ENCODE assay signal across 20 cellular contexts in genomic region chr16:64280317-64280716, GRCh38.
DNase-seq lines count a peak whose midpoint lies in the region; ATAC-seq, FAIRE-seq and TF ChIP-seq lines count a peak whose summit lies in the region.
"Had no signal": no experiment of that assay in that cellular context is flagged by ENCODE, and none has a peak within 500 bp of the region (broad histone marks: within the 10 kb centered on the region; RNA-seq: fewer than 3 reads in every experiment).

No MANE protein-coding gene starts in this region.

- TF ChIP-seq POLR2A in HepG2 (IDR thresholded peaks at IDR 0.05; ENCODE audit: insufficient read depth in 1 of 2, low read depth in 2 of 2, low read length in 2 of 2) (no peak), right lobe of liver (IDR thresholded peaks at IDR 0.05) (no peak), NB4 (IDR thresholded peaks at IDR 0.05; ENCODE audit: extremely low read depth, insufficient read length) (no peak)

- no peaks in the 10 kb centered on the region for H3K4me1 Mint-ChIP-seq in activated T-helper 2 cell treated with anti-CD3 and anti-CD28 coated beads, Interferon-gamma antibody, Interleukin-2, Interleukin-4, amounts not matched to agents 10 μg/mL and 5 μg/mL and 100 μg/mL, durations not matched to agents 14 hours and 24 hours and 36 hours (ENCODE audit: low read depth)
- H3K4me1 Mint-ChIP-seq: CD4-positive, CD25-positive, alpha-beta regulatory T cell had no signal

- H3K9me3 Mint-ChIP-seq in activated T-helper 2 cell treated with anti-CD3 and anti-CD28 coated beads, Interferon-gamma antibody, Interleukin-2, Interleukin-4, amounts not matched to agents 10 μg/mL and 5 μg/mL and 100 μg/mL, durations not matched to agents 14 hours and 24 hours and 36 hours, result peaks cover 45% of the 10 kb centered on the region

- CTCF ChIA-PET in HepG2 (lab: Yijun Ruan, JAX; ENCODE audit: low intra/inter-chr PET ratio, low total read pairs) (no interaction called here), HEK293T (lab: Yijun Ruan, JAX) (no interaction called here)

- ATAC-seq in HepG2 (peak; percentile 60; the same call in 2 of the 3 replicates), right lobe of liver (no peak)
- ATAC-seq: HCT116 had no signal

- H4K20me1 ChIP-seq in HepG2 (ENCODE audit: insufficient read depth, low read length), result no peaks in the 10 kb centered on the region
- H4K20me1 ChIP-seq: BLaER1 treated with 17β-estradiol and CSF1 and Interleukin-3, amounts not matched to agents 10 nM and 100 nM had no signal

- H3K36me3 Mint-ChIP-seq in activated T-helper 2 cell treated with anti-CD3 and anti-CD28 coated beads, Interferon-gamma antibody, Interleukin-2, Interleukin-4, amounts not matched to agents 10 μg/mL and 5 μg/mL and 100 μg/mL, durations not matched to agents 14 hours and 24 hours and 36 hours (ENCODE audit: low read depth), result no peaks in the 10 kb centered on the region
- H3K36me3 Mint-ChIP-seq: CD4-positive, CD25-positive, alpha-beta regulatory T cell had no signal

- H3K9ac ChIP-seq in HepG2 (ENCODE audit: insufficient read depth, low read depth, low read length), result no peak overlapping the region
- H3K9ac ChIP-seq: BLaER1 treated with 17β-estradiol and CSF1 and Interleukin-3, amounts not matched to agents 10 nM and 100 nM had no signal

- no peaks in the 10 kb centered on the region for H3K79me2 ChIP-seq in HepG2 (ENCODE audit: insufficient read depth, low read length)

- H2AFZ ChIP-seq in HepG2 (ENCODE audit: low read length), result no peak overlapping the region

- H3K27me3 Mint-ChIP-seq in activated T-helper 2 cell treated with anti-CD3 and anti-CD28 coated beads, Interferon-gamma antibody, Interleukin-2, Interleukin-4, amounts not matched to agents 10 μg/mL and 5 μg/mL and 100 μg/mL, durations not matched to agents 14 hours and 24 hours and 36 hours (ENCODE audit: low read depth), result no peaks in the 10 kb centered on the region
- H3K27me3 Mint-ChIP-seq: CD4-positive, CD25-positive, alpha-beta regulatory T cell had no signal

- TF ChIP-seq RAD21 in HepG2 (CRISPR knock-in tag; IDR thresholded peaks at IDR 0.05), result no peak

- intact Hi-C loops in HepG2 (cut with micrococcal nuclease; ENCODE audit: unreplicated experiment), result no loop called here
- intact Hi-C loops in right lobe of liver (cut with DNase I), result no loop called here
- intact Hi-C loops in activated T-helper 2 cell treated with anti-CD3 and anti-CD28 coated beads, Interferon-gamma antibody, Interleukin-2, Interleukin-4, amounts not matched to agents 10 μg/mL and 5 μg/mL and 100 μg/mL, durations not matched to agents 14 hours and 24 hours and 36 hours (cut with micrococcal nuclease), result no loop called here

- no TSS peak for BruUV-seq in HepG2 (replicated peaks; lab: Mats Ljungman, UMichigan)

- no peak overlapping the region for H3K4me3 Mint-ChIP-seq in activated T-helper 2 cell treated with anti-CD3 and anti-CD28 coated beads, Interferon-gamma antibody, Interleukin-2, Interleukin-4, amounts not matched to agents 10 μg/mL and 5 μg/mL and 100 μg/mL, durations not matched to agents 14 hours and 24 hours and 36 hours (ENCODE audit: low read depth)
- H3K4me3 Mint-ChIP-seq: CD4-positive, CD25-positive, alpha-beta regulatory T cell had no signal

- in situ Hi-C loops in HepG2 (cut with HindIII; ENCODE audit: extremely low pct_ligation_motif_present, low pct_unique_long_range_greater_than_20kb), result no loop called here

- no peak for FAIRE-seq in HepG2 (lab: Jason Lieb, UNC)
- FAIRE-seq: GM19239, H1 had no signal

- no peak overlapping the region for H3K4me3 ChIP-seq in HepG2 (replicated peaks in 1 of 3; ENCODE audit: insufficient read depth in 1 of 3, low read depth in 2 of 3, low read length in 3 of 3)
- no peak overlapping the region for H3K4me3 ChIP-seq in right lobe of liver
- H3K4me3 ChIP-seq in NB4 (ENCODE audit: low read depth, low read length), result no peak overlapping the region
- H3K4me3 ChIP-seq: BLaER1 treated with 17β-estradiol and CSF1 and Interleukin-3, amounts not matched to agents 10 nM and 100 nM had no signal

- TF ChIP-seq CTCF in HepG2 (CRISPR knock-in tag; IDR thresholded peaks at IDR 0.05) (no peak), right lobe of liver (IDR thresholded peaks at IDR 0.05) (no peak), NB4 (IDR thresholded peaks at IDR 0.05; ENCODE audit: low read depth, low read length) (no peak)

- H3K27me3 ChIP-seq in HepG2 (ENCODE audit: control insufficient read depth in 1 of 2, insufficient read depth in 2 of 2, low read length in 2 of 2), result no peaks in the 10 kb centered on the region
- H3K27me3 ChIP-seq in right lobe of liver, result no peaks in the 10 kb centered on the region
- H3K27me3 ChIP-seq: BLaER1 treated with 17β-estradiol and CSF1 and Interleukin-3, amounts not matched to agents 10 nM and 100 nM had no signal

- H3K4me1 ChIP-seq in HepG2 (ENCODE audit: insufficient read depth, low read length) (no peaks in the 10 kb centered on the region), right lobe of liver (no peaks in the 10 kb centered on the region)
- H3K4me1 ChIP-seq: BLaER1 treated with 17β-estradiol and CSF1 and Interleukin-3, amounts not matched to agents 10 nM and 100 nM had no signal

- DNase-seq in HepG2 (ENCODE audit: low spot score), result no peak
- no peak for DNase-seq in right lobe of liver
- DNase-seq in NB4 (ENCODE audit: low read depth), result peak; percentile 3
- peak; percentile 37 for DNase-seq in RPMI8226
- no peak for DNase-seq in activated T-helper 2 cell treated with anti-CD3 and anti-CD28 coated beads, Interferon-gamma antibody, Interleukin-2, Interleukin-4, amounts not matched to agents 10 μg/mL and 5 μg/mL and 100 μg/mL, durations not matched to agents 14 hours and 24 hours and 36 hours (ENCODE audit: low spot score)
- DNase-seq in HEK293T (ENCODE audit: extremely low spot score), result no peak
- no peak for DNase-seq in DMS153 (lab: John Stamatoyannopoulos, UW)
- no peak for DNase-seq in DMS 273 (lab: John Stamatoyannopoulos, UW; ENCODE audit: unreplicated experiment)
- DNase-seq: 8988T; AML-193; Calu3; CD4-positive, CD25-positive, alpha-beta regulatory T cell; DND-41; GF-D8; IMR-90 had no signal

- WGBS in HepG2 (ENCODE audit: low lambda C conversion rate), result 8% methylated on average over 9 of the region's 9 CpGs
- 51% methylated on average over 7 of the region's 9 CpGs for WGBS in right lobe of liver (ENCODE audit: insufficient coverage, low coverage, low lambda C conversion rate, missing lambda C conversion rate)

- TF ChIP-seq EP300 in HepG2 (IDR thresholded peaks at IDR 0.05; ENCODE audit: low read depth in 2 of 2, low read length in 2 of 2), result no peak
- TF ChIP-seq EP300 in HepG2 (CRISPR knock-in tag; IDR thresholded peaks at IDR 0.05; ENCODE audit: borderline replicate concordance), result no peak

- peak overlapping the region; percentile 31; the same call in 1 of the 2 replicates for H3K4me2 ChIP-seq in HepG2 (ENCODE audit: low read depth, low read length)
- H3K4me2 ChIP-seq: BLaER1 treated with 17β-estradiol and CSF1 and Interleukin-3, amounts not matched to agents 10 nM and 100 nM had no signal

- H3K36me3 ChIP-seq in HepG2 (replicated peaks in 1 of 2; ENCODE audit: control insufficient read depth in 1 of 2, insufficient read depth in 2 of 2, low read length in 2 of 2) (no peaks in the 10 kb centered on the region), right lobe of liver (no peaks in the 10 kb centered on the region)
- H3K36me3 ChIP-seq: BLaER1 treated with 17β-estradiol and CSF1 and Interleukin-3, amounts not matched to agents 10 nM and 100 nM had no signal

- POLR2A ChIA-PET in HepG2 (lab: Yijun Ruan, JAX) (no interaction called here), HEK293T (lab: Yijun Ruan, JAX) (no interaction called here)

- H3K27ac ChIP-seq in HepG2 (ENCODE audit: extremely low read length, insufficient read depth, low read length) (no peak overlapping the region), right lobe of liver (no peak overlapping the region)
- H3K27ac ChIP-seq: BLaER1 treated with 17β-estradiol and CSF1 and Interleukin-3, amounts not matched to agents 10 nM and 100 nM; HL-60 had no signal

- peaks cover 28% of the 10 kb centered on the region for H3K9me3 ChIP-seq in HepG2 (ENCODE audit: low read length)
- H3K9me3 ChIP-seq in right lobe of liver, result no peaks in the 10 kb centered on the region

- H3K27ac Mint-ChIP-seq in activated T-helper 2 cell treated with anti-CD3 and anti-CD28 coated beads, Interferon-gamma antibody, Interleukin-2, Interleukin-4, amounts not matched to agents 10 μg/mL and 5 μg/mL and 100 μg/mL, durations not matched to agents 14 hours and 24 hours and 36 hours, result no peak overlapping the region
- H3K27ac Mint-ChIP-seq: CD4-positive, CD25-positive, alpha-beta regulatory T cell had no signal

TF ChIP-seq in HepG2, 621 proteins besides CTCF, POLR2A, EP300 and RAD21 (continues in another document):
- peak; percentile 75 for TF ChIP-seq MAFF (IDR thresholded peaks at IDR 0.05; ENCODE audit: low read depth, low read length)

TF ChIP-seq in HEK293T, 16 proteins besides CTCF, POLR2A, EP300 and RAD21:
- no peak for TF ChIP-seq CTBP1 (IDR thresholded peaks at IDR 0.05; ENCODE audit: borderline replicate concordance)
- no peak for TF ChIP-seq SP1 (IDR thresholded peaks at IDR 0.05)
- TF ChIP-seq FOXA1 (IDR thresholded peaks at IDR 0.05), result no peak
- no peak for TF ChIP-seq FOXM1 (IDR thresholded peaks at IDR 0.05; ENCODE audit: borderline replicate concordance)
- TF ChIP-seq ARNT (IDR thresholded peaks at IDR 0.05), result no peak
- no peak for TF ChIP-seq BHLHE40 (IDR thresholded peaks at IDR 0.05; ENCODE audit: borderline replicate concordance)
- TF ChIP-seq L3MBTL2 (conservative IDR thresholded peaks at IDR 0.05), result no peak
- TF ChIP-seq SUZ12 (IDR thresholded peaks at IDR 0.05), result no peak
- TF ChIP-seq PKNOX1 (IDR thresholded peaks at IDR 0.05), result no peak
- no peak for TF ChIP-seq FOXK2 (IDR thresholded peaks at IDR 0.05)
- no peak for TF ChIP-seq NFRKB (IDR thresholded peaks at IDR 0.05)
- no peak for TF ChIP-seq ELF4 (IDR thresholded peaks at IDR 0.05)
- TF ChIP-seq ZNF384 (IDR thresholded peaks at IDR 0.05), result no peak
- no peak for TF ChIP-seq HDGF (IDR thresholded peaks at IDR 0.05; ENCODE audit: borderline replicate concordance)
- TF ChIP-seq TARDBP (IDR thresholded peaks at IDR 0.05), result no peak
TF ChIP-seq in HEK293T: peak in this region for 0.

Comparison
In these comparisons a context has a peak if more than half of its experiments do, and no peak if none do; other contexts are left out.
1. DNase-seq: peak in NB4 (single experiment) and RPMI8226 (single experiment); none in HepG2 (single experiment), right lobe of liver (0 of 3), activated T-helper 2 cell treated with anti-CD3 and anti-CD28 coated beads, Interferon-gamma antibody, Interleukin-2, Interleukin-4, amounts not matched to agents 10 μg/mL and 5 μg/mL and 100 μg/mL, durations not matched to agents 14 hours and 24 hours and 36 hours (single experiment), HEK293T (single experiment), DMS153 (single experiment) and DMS 273 (single experiment).